ENCODE assay signal across 17 cellular contexts in genomic region chr11:27902981-27903624, GRCh38.
DNase-seq lines count a peak whose midpoint lies in the region; ATAC-seq and TF ChIP-seq lines count a peak whose summit lies in the region.
"Had no signal": no experiment of that assay in that cellular context is flagged by ENCODE, and none has a peak within 500 bp of the region (broad histone marks: within the 10 kb centered on the region; RNA-seq: fewer than 3 reads in every experiment).

No MANE protein-coding gene starts in this region.

- H3K56ac ChIP-seq in IMR-90 (ENCODE audit: extremely low read depth, insufficient read depth, low read length) = no peak overlapping the region

- peak overlapping the region; percentile 59; the same call in 1 of the 2 replicates for H2BK20ac ChIP-seq in IMR-90 (ENCODE audit: low read depth, low read length)

- H3K79me1 ChIP-seq in IMR-90 (ENCODE audit: low read depth in 1 of 2, low read length in 2 of 2) = no peaks in the 10 kb centered on the region

- H3K36me3 ChIP-seq in IMR-90 (ENCODE audit: control insufficient read depth, insufficient read depth, low read length) (no peaks in the 10 kb centered on the region), mammary epithelial cell (ENCODE audit: insufficient read depth, low read length) (no peaks in the 10 kb centered on the region), kidney epithelial cell (ENCODE audit: control insufficient read depth, insufficient read depth, low read length) (no peaks in the 10 kb centered on the region)
- H3K36me3 ChIP-seq: BLaER1, upper lobe of left lung had no signal

- TF ChIP-seq CTCF in AG10803 (conservative IDR thresholded peaks at IDR 0.05; ENCODE audit: low read length) (no peak), IMR-90 (conservative IDR thresholded peaks at IDR 0.05; ENCODE audit: low read depth, low read length) (no peak), mammary epithelial cell (conservative IDR thresholded peaks at IDR 0.05 in 1 of 2, IDR thresholded peaks at IDR 0.05 in 1 of 2; ENCODE audit: extremely low read depth in 1 of 2, insufficient read depth in 1 of 2, low read depth in 1 of 2, low read length in 2 of 2) (no peak), kidney epithelial cell (IDR thresholded peaks at IDR 0.05; ENCODE audit: insufficient read depth, low read length, poor library complexity, severe bottlenecking) (no peak)

- ATAC-seq in IMR-90 (ENCODE audit: low read depth) = 0 out of 2 replicates have a peak, but pooled peaks have one; percentile 40
- no peak for ATAC-seq in HG03139 (IDR thresholded peaks at IDR 0.05; ENCODE audit: unreplicated experiment)
- ATAC-seq: K562 had no signal

- peak overlapping the region; percentile 43; the same call in 1 of the 2 replicates for H3K14ac ChIP-seq in IMR-90 (replicated peaks; ENCODE audit: low read depth, low read length)

- H4K8ac ChIP-seq in IMR-90 (ENCODE audit: low read depth in 2 of 2, low read length in 2 of 2) = peak overlapping the region in 1 of 2 experiments; percentile 30; a peak in 1 of 4 replicates

- H3K4me3 ChIP-seq in AG10803 (ENCODE audit: low read length) (no peak overlapping the region), IMR-90 (ENCODE audit: insufficient read depth, low read depth, low read length) (no peak overlapping the region), mammary epithelial cell (replicated peaks in 1 of 3; ENCODE audit: insufficient read depth in 1 of 3, low read depth in 2 of 3, low read length in 3 of 3) (no peak overlapping the region), kidney epithelial cell (ENCODE audit: low read depth, low read length) (no peak overlapping the region)
- H3K4me3 ChIP-seq: BLaER1, K562, SK-N-MC, upper lobe of left lung had no signal

- CTCF ChIA-PET in IMR-90 (lab: Yijun Ruan, JAX) (no interaction called here), mammary epithelial cell (lab: Charles Lee; ENCODE audit: low non-redundant PET) (no interaction called here)

- POLR2A ChIA-PET in IMR-90 (lab: Charles Lee; ENCODE audit: unreplicated experiment) = no interaction called here

- no CpG with 5 or more reads among the region's 5 CpGs for WGBS in IMR-90 (ENCODE audit: extremely low coverage in 2 of 2, insufficient read length in 1 of 2), 2 experiments
- 62% methylated on average over 5 of the region's 5 CpGs for WGBS in mammary epithelial cell (ENCODE audit: low coverage, missing lambda C conversion rate)

- H2AFZ ChIP-seq in IMR-90 (replicated peaks; ENCODE audit: low read length, poor library complexity) (no peak overlapping the region), mammary epithelial cell (ENCODE audit: low read depth, low read length) (no peak overlapping the region)

- H3K9me1 ChIP-seq in IMR-90 (ENCODE audit: insufficient read depth, low read length) = 0 out of 2 replicates have a peak, but pooled peaks cover 7% of the 10 kb centered on the region

- intact Hi-C loops in IMR-90 (cut with micrococcal nuclease) (no loop called here), mammary epithelial cell (cut with micrococcal nuclease) (no loop called here)

- H3K18ac ChIP-seq in IMR-90 (ENCODE audit: low read depth, low read length) = no peak overlapping the region

- in situ Hi-C loops in IMR-90 (cut with MboI; ENCODE audit: low sequenced_read_pairs) = no loop called here
- in situ Hi-C loops in mammary epithelial cell (cut with MboI; ENCODE audit: low sequenced_read_pairs in 2 of 2) = no loop called here

- TF ChIP-seq RAD21 in IMR-90 (IDR thresholded peaks at IDR 0.05; ENCODE audit: low read length) = no peak

- H4K91ac ChIP-seq in IMR-90 (ENCODE audit: insufficient read depth, low read depth, low read length) = no peak overlapping the region

- H3K79me2 ChIP-seq in mammary epithelial cell (ENCODE audit: insufficient read depth, low read length) = no peaks in the 10 kb centered on the region

- peak overlapping the region; percentile 43; the same call in 1 of the 2 replicates for H2BK120ac ChIP-seq in IMR-90 (ENCODE audit: low read depth, low read length)

- peak overlapping the region; percentile 7 for H2BK5ac ChIP-seq in IMR-90 (ENCODE audit: low read depth, low read length, poor library complexity, severe bottlenecking)

- H4K20me1 ChIP-seq in IMR-90 (ENCODE audit: insufficient read depth, low read length) (no peaks in the 10 kb centered on the region), mammary epithelial cell (ENCODE audit: insufficient read depth, low read length) (no peaks in the 10 kb centered on the region)
- H4K20me1 ChIP-seq: BLaER1 had no signal

- H3K27me3 ChIP-seq in IMR-90 (ENCODE audit: control insufficient read depth, insufficient read depth, low read length) (no peaks in the 10 kb centered on the region), mammary epithelial cell (ENCODE audit: insufficient read depth, low read length) (no peaks in the 10 kb centered on the region), kidney epithelial cell (ENCODE audit: control insufficient read depth, insufficient read depth, low read length) (no peaks in the 10 kb centered on the region)
- H3K27me3 ChIP-seq: BLaER1, upper lobe of left lung had no signal

- no peak overlapping the region for H3K23ac ChIP-seq in IMR-90 (ENCODE audit: low read depth, low read length)

- H3K9ac ChIP-seq in IMR-90 (ENCODE audit: low read depth, low read length) (no peak overlapping the region), mammary epithelial cell (ENCODE audit: insufficient read depth, low read length) (no peak overlapping the region)
- H3K9ac ChIP-seq: BLaER1 had no signal

- DNase-seq in AG10803 (ENCODE audit: low read depth) (peak; percentile 78), IMR-90 (peak; percentile 73), mammary epithelial cell (peak; percentile 74), kidney epithelial cell (ENCODE audit: low read depth) (peak; percentile 77), hippocampal formation (lab: John Stamatoyannopoulos, UW) (no peak), iPS-NIHi7 (ENCODE audit: extremely low spot score) (no peak), COLO668 (lab: John Stamatoyannopoulos, UW; ENCODE audit: unreplicated experiment) (no peak)
- DNase-seq: activated CD4-positive, alpha-beta memory T cell treated with anti-CD3 and anti-CD28 coated beads, Interleukin-2, amount 10 ng/mL, durations not matched to agents 7 days and 5 days; cortex of kidney; NCI-H1436; NCI-H345; stimulated activated CD8-positive, alpha-beta memory T cell treated with anti-CD3 and anti-CD28 coated beads, Interleukin-4, amount 100 ng/mL, for 48 hours; upper lobe of left lung had no signal

- dilution Hi-C loops in IMR-90 (cut with HindIII; ENCODE audit: low sequenced_read_pairs, unreplicated experiment) = no loop called here
- dilution Hi-C loops in mammary epithelial cell (cut with HindIII; ENCODE audit: low sequenced_read_pairs) = no loop called here

- no peak overlapping the region for H3K27ac ChIP-seq in IMR-90 (ENCODE audit: insufficient read depth, low read length)
- H3K27ac ChIP-seq in mammary epithelial cell (ENCODE audit: insufficient read depth, low read depth, low read length) = no peak overlapping the region
- H3K27ac ChIP-seq: BLaER1, SK-N-MC, upper lobe of left lung had no signal

- peak overlapping the region; percentile 69; the same call in 1 of the 2 replicates for H2AK5ac ChIP-seq in IMR-90 (ENCODE audit: low read depth, low read length)

- no peak overlapping the region for H2AK9ac ChIP-seq in IMR-90 (replicated peaks; ENCODE audit: low read depth, low read length, poor library complexity)

- H3K4me2 ChIP-seq in IMR-90 (ENCODE audit: low read depth, low read length) (no peak overlapping the region), mammary epithelial cell (ENCODE audit: insufficient read depth, low read depth, low read length) (no peak overlapping the region)
- H3K4me2 ChIP-seq: BLaER1 had no signal

- H3K9me3 ChIP-seq in IMR-90 (ENCODE audit: control insufficient read depth, insufficient read depth, low read length) = no peaks in the 10 kb centered on the region
- H3K9me3 ChIP-seq in mammary epithelial cell (replicated peaks; ENCODE audit: insufficient read depth, low read length) = no peaks in the 10 kb centered on the region
- H3K9me3 ChIP-seq: BLaER1, upper lobe of left lung had no signal

- BruUV-seq in IMR-90 (replicated peaks; lab: Mats Ljungman, UMichigan) = no TSS peak
- BruUV-seq in mammary epithelial cell (replicated peaks; lab: Mats Ljungman, UMichigan) = no TSS peak

- H3K4ac ChIP-seq in IMR-90 (ENCODE audit: low read depth, low read length) = 0 out of 2 replicates have a peak overlapping the region, but pooled peaks have one; percentile 12

- H3K4me1 ChIP-seq in IMR-90 (ENCODE audit: control insufficient read depth, insufficient read depth, low read length) = peaks cover 12% of the 10 kb centered on the region
- H3K4me1 ChIP-seq in mammary epithelial cell (ENCODE audit: insufficient read depth, low read length) = peaks cover 15% of the 10 kb centered on the region
- H3K4me1 ChIP-seq: upper lobe of left lung had no signal

- no peak for TF ChIP-seq POLR2A in IMR-90 (IDR thresholded peaks at IDR 0.05; ENCODE audit: low read depth, low read length)

- no peak overlapping the region for H4K5ac ChIP-seq in IMR-90 (ENCODE audit: low read depth, low read length)

- peak overlapping the region; percentile 61; the same call in 1 of the 3 replicates for H2BK15ac ChIP-seq in IMR-90 (ENCODE audit: low read depth, low read length)

TF ChIP-seq in IMR-90, 13 proteins besides CTCF, POLR2A, EP300 and RAD21:
- peak; percentile 83 for TF ChIP-seq CEBPB (IDR thresholded peaks at IDR 0.05; ENCODE audit: low read depth, low read length)
- no peak for TF ChIP-seq NFE2L2 (IDR thresholded peaks at IDR 0.05; ENCODE audit: low read depth, low read length)

Comparison
In these comparisons a context has a peak if more than half of its experiments do, and no peak if none do; other contexts are left out.
1. DNase-seq: peak in AG10803 (single experiment), IMR-90 (single experiment), mammary epithelial cell (single experiment) and kidney epithelial cell (single experiment); none in hippocampal formation (0 of 2), iPS-NIHi7 (single experiment) and COLO668 (single experiment).